ENCODE assay signal across 8 cellular contexts in genomic region chr2:157777425-157777824, GRCh38.
DNase-seq lines count a peak whose midpoint lies in the region; ATAC-seq, FAIRE-seq and TF ChIP-seq lines count a peak whose summit lies in the region.

No MANE protein-coding gene starts in this region.

- TF ChIP-seq POLR2A in lower leg skin (IDR thresholded peaks at IDR 0.05) = no peak

- H3K27me3 Mint-ChIP-seq in activated T-cell treated with anti-CD3 and anti-CD28 coated beads, Interleukin-2, amount 50 U/mL, for 24 hours = no peaks in the 10 kb centered on the region

- H3K36me3 Mint-ChIP-seq in activated T-cell treated with anti-CD3 and anti-CD28 coated beads, Interleukin-2, amount 50 U/mL, for 24 hours (ENCODE audit: low read depth) = peaks cover 76% of the 10 kb centered on the region

- H3K27ac Mint-ChIP-seq in activated T-cell treated with anti-CD3 and anti-CD28 coated beads, Interleukin-2, amount 50 U/mL, for 24 hours = no peak overlapping the region

- H3K9me3 Mint-ChIP-seq in activated T-cell treated with anti-CD3 and anti-CD28 coated beads, Interleukin-2, amount 50 U/mL, for 24 hours = no peaks in the 10 kb centered on the region

- 65 to 66% methylated on average over 4 of the region's 4 CpGs for WGBS in lower leg skin, 2 donors

- TF ChIP-seq CTCF in 22Rv1 (IDR thresholded peaks at IDR 0.05) (peak; percentile 59), fibroblast of the aortic adventitia (IDR thresholded peaks at IDR 0.05; ENCODE audit: insufficient read depth, low read length) (peak; percentile 68), lower leg skin (IDR thresholded peaks at IDR 0.05) (no peak)

- H3K4me1 Mint-ChIP-seq in activated T-cell treated with anti-CD3 and anti-CD28 coated beads, Interleukin-2, amount 50 U/mL, for 24 hours (ENCODE audit: low read depth) = peaks cover 13% of the 10 kb centered on the region

- no peak overlapping the region for H3K4me3 Mint-ChIP-seq in activated T-cell treated with anti-CD3 and anti-CD28 coated beads, Interleukin-2, amount 50 U/mL, for 24 hours

- intact Hi-C loops in sciatic nerve (cut with DNase I) (no loop called here), lower leg skin (cut with DNase I; ENCODE audit: low total_unique reads) (no loop called here)

- DNase-seq in NCI-H460 (ENCODE audit: extremely low read depth, low read depth) = peak; percentile 49
- DNase-seq in activated T-cell treated with anti-CD3 and anti-CD28 coated beads, Interleukin-2, amount 50 U/mL, for 24 hours = peak; percentile 44
- DNase-seq in fibroblast of the aortic adventitia (ENCODE audit: low read depth) = peak; percentile 81
- peak; percentile 64 for DNase-seq in sciatic nerve (ENCODE audit: low spot score)
- no peak for DNase-seq in lower leg skin (ENCODE audit: low spot score in 2 of 2)

- H3K4me3 ChIP-seq in fibroblast of the aortic adventitia (ENCODE audit: low read depth, low read length) (no peak overlapping the region), lower leg skin (ENCODE audit: low read depth, poor library complexity, severe bottlenecking) (no peak overlapping the region)

- peak; percentile 90 for FAIRE-seq in G401.6 (lab: Jason Lieb, UNC)

- ATAC-seq in sciatic nerve = peak; percentile 48
- no peak for ATAC-seq in HG02610 (IDR thresholded peaks at IDR 0.05; ENCODE audit: unreplicated experiment)

- H3K27ac ChIP-seq in 22Rv1 = no peak overlapping the region

Comparison
In these comparisons a context has a peak if more than half of its experiments do, and no peak if none do; other contexts are left out.
1. CTCF ChIP-seq: peak in 22Rv1 (single experiment) and fibroblast of the aortic adventitia (single experiment); none in lower leg skin (0 of 3).
2. DNase-seq: peak in NCI-H460 (single experiment), activated T-cell treated with anti-CD3 and anti-CD28 coated beads, Interleukin-2, amount 50 U/mL, for 24 hours (single experiment), fibroblast of the aortic adventitia (single experiment) and sciatic nerve (single experiment); none in lower leg skin (0 of 2).